Comparison of ENCODE assay signal across 19 cellular contexts in the genomic region with DNA sequence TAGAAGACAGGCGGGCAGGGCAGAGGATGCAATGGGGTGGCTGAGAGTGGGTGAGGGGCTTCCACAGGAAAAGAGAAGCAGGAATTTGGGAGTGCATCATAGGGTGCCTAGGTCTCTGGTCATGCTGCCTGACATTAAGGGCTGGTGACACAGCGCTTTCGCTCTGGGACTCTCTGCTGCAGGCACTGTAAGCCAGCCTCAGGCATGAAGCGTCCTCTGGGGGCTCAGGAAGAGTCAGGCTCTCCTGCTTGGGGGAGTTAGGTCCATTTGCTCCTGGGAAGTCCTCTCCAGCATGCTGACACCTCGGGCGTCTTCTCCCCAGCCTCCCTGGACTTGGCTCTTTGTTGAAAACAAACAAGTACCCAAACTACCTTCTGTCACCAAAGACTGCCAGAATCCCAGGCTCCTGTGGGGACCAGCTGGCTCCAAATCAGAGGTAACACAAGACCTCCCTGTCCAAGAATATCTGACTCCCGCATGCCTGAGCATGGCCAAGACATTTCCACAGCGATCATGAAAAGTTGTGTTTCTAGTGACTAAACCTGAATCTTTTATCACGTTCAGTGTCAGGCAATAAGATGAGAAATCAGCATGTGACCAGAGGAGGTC. TPM values are rescaled to one million over a fixed set of nuclear protein-coding genes. Genes with fewer than 3 reads are reported as not detected.
DNase-seq lines count a peak whose midpoint lies in the region; ATAC-seq and TF ChIP-seq lines count a peak whose summit lies in the region.
"Had no signal": no experiment of that assay in that cellular context is flagged by ENCODE, and none has a peak within 500 bp of the region (broad histone marks: within the 10 kb centered on the region; RNA-seq: fewer than 3 reads in every experiment).

No MANE protein-coding gene starts in this region.

- WGBS in mesenchymal stem cell, result 76% methylated on average over 9 of the region's 9 CpGs

- no peak overlapping the region for H3K4ac ChIP-seq in mesenchymal stem cell (ENCODE audit: low read depth in 1 of 2, low read length in 2 of 2)

- H3K9me3 Mint-ChIP-seq in osteocyte (ENCODE audit: unreplicated experiment), result peaks cover 8% of the 10 kb centered on the region
- peaks cover 0 to 4% of the 10 kb centered on the region in 2 donors for H3K9me3 Mint-ChIP-seq in stimulated activated naive B cell treated with anti-CD40 and anti-IgM and Interleukin-4, amounts not matched to agents 10 μg/mL and 1 μg/mL and 100 μg/mL, for 72 hours

- H3K18ac ChIP-seq in mesenchymal stem cell (ENCODE audit: low read depth in 1 of 2, low read length in 2 of 2), result no peak overlapping the region

- H3K27me3 ChIP-seq in mesenchymal stem cell (ENCODE audit: control insufficient read depth in 1 of 2, insufficient read depth in 1 of 2, low read length in 2 of 2) (peaks cover 0 to 10% of the 10 kb centered on the region in 2 experiments), SJCRH30 (no peaks in the 10 kb centered on the region)
- H3K27me3 ChIP-seq: BE2C had no signal

- H2BK5ac ChIP-seq in mesenchymal stem cell (ENCODE audit: low read depth, low read length, poor library complexity, severe bottlenecking), result no peak overlapping the region

- H2BK120ac ChIP-seq in mesenchymal stem cell (ENCODE audit: low read depth, low read length), result no peak overlapping the region

- no peak overlapping the region for H4K91ac ChIP-seq in mesenchymal stem cell (ENCODE audit: low read length)

- H3K4me3 ChIP-seq in mesenchymal stem cell (ENCODE audit: insufficient read depth in 1 of 2, low read depth in 1 of 2, low read length in 2 of 2) (no peak overlapping the region), SJCRH30 (no peak overlapping the region)
- H3K4me3 ChIP-seq: GM12878, GM23338, K562 had no signal

- peak overlapping the region; percentile 6 for H3K4me2 ChIP-seq in mesenchymal stem cell (ENCODE audit: low read length, poor library complexity, severe bottlenecking)
- H3K4me2 ChIP-seq: GM23338 had no signal

- no peak overlapping the region for H2BK12ac ChIP-seq in mesenchymal stem cell (ENCODE audit: low read length in 2 of 2)

- no peaks in the 10 kb centered on the region for H3K27me3 Mint-ChIP-seq in osteocyte (ENCODE audit: unreplicated experiment)
- H3K27me3 Mint-ChIP-seq in stimulated activated naive B cell treated with anti-CD40 and anti-IgM and Interleukin-4, amounts not matched to agents 10 μg/mL and 1 μg/mL and 100 μg/mL, for 72 hours, result peaks cover 13 to 37% of the 10 kb centered on the region in 2 donors
- H3K27me3 Mint-ChIP-seq: CD4-positive, CD25-positive, alpha-beta regulatory T cell had no signal

- H3K4me1 Mint-ChIP-seq in osteocyte (ENCODE audit: unreplicated experiment), result no peaks in the 10 kb centered on the region
- no peaks in the 10 kb centered on the region for H3K4me1 Mint-ChIP-seq in stimulated activated naive B cell treated with anti-CD40 and anti-IgM and Interleukin-4, amounts not matched to agents 10 μg/mL and 1 μg/mL and 100 μg/mL, for 72 hours
- H3K4me1 Mint-ChIP-seq: CD4-positive, CD25-positive, alpha-beta regulatory T cell; CD8-positive, alpha-beta memory T cell; GM23338 had no signal

- H3K36me3 Mint-ChIP-seq in osteocyte (ENCODE audit: unreplicated experiment), result no peaks in the 10 kb centered on the region
- no peaks in the 10 kb centered on the region for H3K36me3 Mint-ChIP-seq in stimulated activated naive B cell treated with anti-CD40 and anti-IgM and Interleukin-4, amounts not matched to agents 10 μg/mL and 1 μg/mL and 100 μg/mL, for 72 hours
- H3K36me3 Mint-ChIP-seq: CD4-positive, CD25-positive, alpha-beta regulatory T cell; CD8-positive, alpha-beta memory T cell had no signal

- H3K4me3 Mint-ChIP-seq in osteocyte (ENCODE audit: unreplicated experiment), result no peak overlapping the region
- H3K4me3 Mint-ChIP-seq in stimulated activated naive B cell treated with anti-CD40 and anti-IgM and Interleukin-4, amounts not matched to agents 10 μg/mL and 1 μg/mL and 100 μg/mL, for 72 hours, result no peak overlapping the region
- H3K4me3 Mint-ChIP-seq: CD4-positive, CD25-positive, alpha-beta regulatory T cell; CD8-positive, alpha-beta memory T cell; GM23338 had no signal

- no peak overlapping the region for H3K27ac Mint-ChIP-seq in osteocyte (ENCODE audit: unreplicated experiment)
- no peak overlapping the region for H3K27ac Mint-ChIP-seq in stimulated activated naive B cell treated with anti-CD40 and anti-IgM and Interleukin-4, amounts not matched to agents 10 μg/mL and 1 μg/mL and 100 μg/mL, for 72 hours
- H3K27ac Mint-ChIP-seq: CD8-positive, alpha-beta memory T cell; GM23338 had no signal

- peaks cover 13% of the 10 kb centered on the region for H3K9me3 ChIP-seq in mesenchymal stem cell (ENCODE audit: control insufficient read depth, low read length)
- no peaks in the 10 kb centered on the region for H3K9me3 ChIP-seq in SJCRH30 (replicated peaks)
- H3K9me3 ChIP-seq: BE2C had no signal

- no peak overlapping the region for H2BK15ac ChIP-seq in mesenchymal stem cell (ENCODE audit: low read depth, poor library complexity, severe bottlenecking)

- H2AK5ac ChIP-seq in mesenchymal stem cell (ENCODE audit: low read length, severe bottlenecking), result no peak overlapping the region

- DNase-seq in G401 (ENCODE audit: low spot score) (peak; percentile 85), cerebellar cortex (ENCODE audit: low spot score) (peak; percentile 81), mesenchymal stem cell (no peak), osteocyte (ENCODE audit: extremely low spot score, unreplicated experiment) (peak; percentile 51), SJCRH30 (no peak)
- DNase-seq in stimulated activated naive B cell treated with anti-CD40 and anti-IgM and Interleukin-4, amounts not matched to agents 10 μg/mL and 1 μg/mL and 100 μg/mL, for 72 hours, result no peak
- DNase-seq in activated CD8-positive, alpha-beta memory T cell treated with anti-CD3 and anti-CD28 coated beads, Interleukin-2, amount 50 U/mL, for 48 hours, result no peak
- DNase-seq: BE2C; CD4-positive, CD25-positive, alpha-beta regulatory T cell; CD8-positive, alpha-beta memory T cell; COR-L47; DMS153; DMS79; HCEC 1CT; IMR-90 had no signal

- H3K9ac ChIP-seq in mesenchymal stem cell (ENCODE audit: low read length), result no peak overlapping the region

- H3K4me1 ChIP-seq in mesenchymal stem cell (ENCODE audit: control insufficient read depth, insufficient read depth, low read depth, low read length) (no peaks in the 10 kb centered on the region), SJCRH30 (no peaks in the 10 kb centered on the region)
- H3K4me1 ChIP-seq: BE2C had no signal

- H3K23ac ChIP-seq in mesenchymal stem cell (ENCODE audit: low read length in 2 of 2), result no peak overlapping the region

- ATAC-seq in stimulated activated naive B cell treated with anti-CD40 and anti-IgM and Interleukin-4, amounts not matched to agents 10 μg/mL and 1 μg/mL and 100 μg/mL, for 72 hours (replicated peaks), result no peak
- ATAC-seq: GM12878, GM23338, K562 had no signal

- H3K36me3 ChIP-seq in mesenchymal stem cell (ENCODE audit: control insufficient read depth in 1 of 2, insufficient read depth in 2 of 2, low read depth in 1 of 2, low read length in 2 of 2), result no peaks in the 10 kb centered on the region
- H3K36me3 ChIP-seq in SJCRH30, result no peaks in the 10 kb centered on the region
- H3K36me3 ChIP-seq: BE2C had no signal

- no peak overlapping the region for H4K8ac ChIP-seq in mesenchymal stem cell (ENCODE audit: low read length)

- H3K27ac ChIP-seq in mesenchymal stem cell (ENCODE audit: low read length, poor library complexity, severe bottlenecking) (no peak overlapping the region), SJCRH30 (no peak overlapping the region)

- H3K14ac ChIP-seq in mesenchymal stem cell (ENCODE audit: low read length in 2 of 2), result no peak overlapping the region

- TF ChIP-seq CTCF in osteocyte (IDR thresholded peaks at IDR 0.05), result no peak

- H2AFZ ChIP-seq in mesenchymal stem cell (ENCODE audit: low read depth, low read length), result no peak overlapping the region
- H2AFZ ChIP-seq: GM23338 had no signal

- in situ Hi-C loops in G401 (cut with HindIII; ENCODE audit: low sequenced_read_pairs), result no loop called here

- no peaks in the 10 kb centered on the region for H3K79me1 ChIP-seq in mesenchymal stem cell (replicated peaks; ENCODE audit: low read length, poor library complexity, severe bottlenecking)

RNA-seq across cellular contexts. Expression of a gene that starts 55.4 kb away (rescaled TPM):
- total RNA-seq in G401 (2014; rRNA removed; shearing (Covaris generic)), result not detected in 2 replicates
- not detected for polyA plus RNA-seq in mesenchymal stem cell (2013, experiment 1 of 2)
- polyA plus RNA-seq in mesenchymal stem cell (2013, experiment 2 of 2), result not detected
- total RNA-seq in osteocyte, result not detected in 2 replicates
- total RNA-seq in SJCRH30 (2014; rRNA removed; shearing (Covaris generic)), result not detected in 2 replicates
- total RNA-seq: A172; CD4-positive, CD25-positive, alpha-beta regulatory T cell; CD8-positive, alpha-beta memory T cell; IMR-90; K562 had no signal
- polyA plus RNA-seq: CD4-positive, CD25-positive, alpha-beta regulatory T cell; CD8-positive, alpha-beta memory T cell; IMR-90; K562 had no signal

Comparison
In these comparisons a context has a peak if more than half of its experiments do, and no peak if none do; other contexts are left out.
1. DNase-seq: peak in G401 (single experiment), cerebellar cortex (single experiment) and osteocyte (single experiment); none in mesenchymal stem cell (single experiment), stimulated activated naive B cell treated with anti-CD40 and anti-IgM and Interleukin-4, amounts not matched to agents 10 μg/mL and 1 μg/mL and 100 μg/mL, for 72 hours (single experiment), activated CD8-positive, alpha-beta memory T cell treated with anti-CD3 and anti-CD28 coated beads, Interleukin-2, amount 50 U/mL, for 48 hours (single experiment) and SJCRH30 (0 of 2).